ENCODE assay signal across 8 cellular contexts in the genomic region with DNA sequence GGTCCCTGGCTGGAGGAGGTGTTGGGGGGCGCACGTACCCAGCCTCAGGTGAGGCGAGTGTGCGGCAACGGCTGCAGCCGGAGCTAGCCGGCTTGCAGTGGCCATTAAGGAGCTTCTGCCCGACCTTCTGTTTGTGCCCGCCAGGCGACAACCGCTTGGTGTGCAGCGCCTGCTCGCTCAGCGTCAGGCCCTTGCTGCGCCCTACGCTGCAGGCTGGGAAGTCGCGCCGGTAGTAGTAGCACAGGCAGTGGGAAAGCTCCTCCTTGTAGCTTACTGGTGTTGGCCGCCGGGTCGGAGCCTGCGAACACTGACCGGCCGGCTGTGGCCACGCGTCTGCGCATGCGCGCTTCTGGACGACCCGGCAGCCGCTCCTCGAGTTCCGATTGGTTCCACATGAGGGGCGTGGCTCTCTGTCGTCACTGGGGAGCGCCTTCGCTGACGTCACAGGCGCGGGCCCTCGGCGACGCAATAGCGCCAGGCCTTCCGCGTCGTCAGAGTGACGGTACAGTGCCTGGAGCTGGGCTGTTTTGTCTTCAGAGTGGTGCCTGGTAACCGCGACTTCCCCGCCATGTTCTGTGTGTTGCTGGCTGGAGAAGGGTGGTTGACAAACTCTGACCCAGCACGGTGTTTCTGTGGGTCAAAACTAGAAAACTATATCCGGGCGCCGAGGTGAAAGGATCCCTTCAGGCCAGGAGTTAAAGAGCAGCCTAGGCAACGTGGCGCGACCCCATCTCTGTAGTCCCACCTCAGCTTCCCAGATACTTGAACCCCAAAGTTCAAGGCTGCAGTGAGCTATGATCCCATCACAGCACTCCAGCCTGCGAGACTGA.
A peak's percentile ranks its signal among the peaks of the same experiment; 100 is the strongest.
DNase-seq lines count a peak whose midpoint lies in the region; ATAC-seq and TF ChIP-seq lines count a peak whose summit lies in the region.

No MANE protein-coding gene starts in this region.

- H3K27ac ChIP-seq in coronary artery = peak overlapping the region; percentile 88 to 89

- TF ChIP-seq CTCF in BJ (IDR thresholded peaks at IDR 0.05; ENCODE audit: insufficient read depth, low read depth, low read length) (peak; percentile 37), coronary artery (IDR thresholded peaks at IDR 0.05) (no peak)

- CTCF ChIA-PET in BJ (lab: Yijun Ruan, JAX) = no interaction called here

- peak; percentile 93 for ATAC-seq in HG03442 (IDR thresholded peaks at IDR 0.05; ENCODE audit: unreplicated experiment)

- H3K4me3 ChIP-seq in BJ (ENCODE audit: low read depth, low read length) (peak overlapping the region; percentile 65), coronary artery (peak overlapping the region; percentile 82)

- no peaks in the 10 kb centered on the region for H3K27me3 ChIP-seq in BJ (ENCODE audit: control insufficient read depth, insufficient read depth, low read length)

- no peaks in the 10 kb centered on the region for H3K36me3 ChIP-seq in BJ (ENCODE audit: control insufficient read depth, insufficient read depth, low read length)

- POLR2A ChIA-PET in BJ (lab: Charles Lee) = no interaction called here

- peak; percentile 86 for DNase-seq in BJ (ENCODE audit: low read depth)
- DNase-seq in GM19238 (ENCODE audit: insufficient read length, low spot score) = peak; percentile 97
- DNase-seq in NCI-H524 (lab: John Stamatoyannopoulos, UW) = peak; percentile 87 to 95
- peak; percentile 99 for DNase-seq in activated CD4-positive, alpha-beta T cell treated with anti-CD3 and anti-CD28 coated beads for 48 hours
- DNase-seq in coronary artery (ENCODE audit: low spot score) = peak; percentile 99
- DNase-seq in left kidney (ENCODE audit: low read depth, low spot score) = peak; percentile 99
- DNase-seq in stimulated activated CD4-positive, alpha-beta T cell treated with anti-CD3 and anti-CD28 coated beads, Interleukin-2, amount 100 ng/mL, for 24 hours = peak; percentile 99

Comparison
In these comparisons a context has a peak if more than half of its experiments do, and no peak if none do; other contexts are left out.
1. Peak in every context shown above with its lines: DNase-seq, ATAC-seq, H3K4me3 ChIP-seq and H3K27ac ChIP-seq.